ENCODE assay signal across 8 cellular contexts in genomic region chr11:122853971-122854446, GRCh38. TPM values are rescaled to one million over a fixed set of nuclear protein-coding genes. Genes with fewer than 3 reads are reported as not detected.
A peak's percentile ranks its signal among the peaks of the same experiment; 100 is the strongest.
DNase-seq lines count a peak whose midpoint lies in the region; ATAC-seq and TF ChIP-seq lines count a peak whose summit lies in the region.

No MANE protein-coding gene starts in this region.

- DNase-seq in AG09309 (ENCODE audit: low read depth) (peak; percentile 67), GM12865 (ENCODE audit: low read depth) (peak; percentile 66), NCI-H2029 treated with DMSO at 0.1 percent for 48 hours (lab: John Stamatoyannopoulos, UW) (peak; percentile 79), T-helper 2 cell (peak in 3 of 5 experiments; percentile 5 to 54 (median 46)), coronary artery (ENCODE audit: low spot score) (no peak), lung microvascular endothelial cell (ENCODE audit: low read depth in 2 of 2) (peak; percentile 77 to 81), GOT3 (lab: John Stamatoyannopoulos, UW) (no peak)

- no peak for ATAC-seq in GM18502 (IDR thresholded peaks at IDR 0.05; ENCODE audit: poor library complexity, unreplicated experiment)

- TF ChIP-seq CTCF in AG09309 (IDR thresholded peaks at IDR 0.05; ENCODE audit: control insufficient read depth, insufficient read depth, low read depth, low read length, missing control alignments), result peak; percentile 60
- TF ChIP-seq CTCF in GM12865 (IDR thresholded peaks at IDR 0.05; ENCODE audit: insufficient read depth, low read depth, low read length, missing control alignments), result peak; percentile 53
- TF ChIP-seq CTCF in coronary artery (IDR thresholded peaks at IDR 0.05), result peak; percentile 41

- no peak overlapping the region for H3K4me3 ChIP-seq in AG09309 (ENCODE audit: control insufficient read depth, low read depth, low read length)
- no peak overlapping the region for H3K4me3 ChIP-seq in GM12865 (ENCODE audit: low read depth, low read length)
- no peak overlapping the region for H3K4me3 ChIP-seq in coronary artery

- no peak overlapping the region for H3K27ac ChIP-seq in coronary artery

RNA-seq across cellular contexts. Expression of gene CRTAM, which starts 15.7 kb away (rescaled TPM):
- total RNA-seq in lung microvascular endothelial cell, result not detected in 2 replicates

RNA-seq across cellular contexts. Expression of gene JHY, which starts 28.6 kb away (rescaled TPM):
- 0.20 and 0.65 TPM in 2 replicates for total RNA-seq in lung microvascular endothelial cell

Comparison
In these comparisons a context has a peak if more than half of its experiments do, and no peak if none do; other contexts are left out.
1. DNase-seq: peak in AG09309 (single experiment), GM12865 (single experiment), NCI-H2029 treated with DMSO at 0.1 percent for 48 hours (single experiment), T-helper 2 cell (3 of 5) and lung microvascular endothelial cell (2 of 2); none in coronary artery (single experiment) and GOT3 (single experiment).
2. Peak in every context shown above with its lines, with median percentiles within 50 percentile points of each other: CTCF ChIP-seq.